ENCODE assay signal across 14 cellular contexts in the genomic region with DNA sequence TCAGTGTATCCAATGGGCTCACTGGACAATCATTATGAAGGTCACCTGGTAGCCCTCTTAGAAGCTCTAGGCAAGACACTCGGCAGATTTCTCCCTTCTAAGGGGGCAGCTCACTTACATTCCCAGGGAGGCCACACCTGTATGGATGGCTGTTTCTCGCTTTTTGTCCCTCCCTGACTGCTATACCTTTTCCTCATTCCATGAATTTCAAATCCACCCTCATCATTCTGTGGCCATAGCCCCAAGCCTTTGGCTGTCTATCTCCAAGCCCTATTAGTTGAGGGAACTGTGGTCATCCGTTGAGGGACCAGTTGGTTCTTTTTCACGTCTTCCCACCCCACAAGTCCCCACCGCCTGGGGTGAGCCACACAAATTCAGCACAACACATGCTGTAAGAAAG.
"Had no signal": no experiment of that assay in that cellular context is flagged by ENCODE, and none has a peak within 500 bp of the region (broad histone marks: within the 10 kb centered on the region; RNA-seq: fewer than 3 reads in every experiment).

No MANE protein-coding gene starts in this region.

- H3K27me3 ChIP-seq: ascending aorta, thyroid gland had no signal

- H3K27me3 Mint-ChIP-seq: activated naive CD4-positive, alpha-beta T cell treated with anti-CD3 and anti-CD28 coated beads, Interleukin-2, amount 50 U/mL, for 24 hours; memory B cell had no signal

- H3K36me3 Mint-ChIP-seq: activated naive CD4-positive, alpha-beta T cell treated with anti-CD3 and anti-CD28 coated beads, Interleukin-2, amount 50 U/mL, for 24 hours; memory B cell; naive thymus-derived CD8-positive, alpha-beta T cell had no signal

- H3K27ac ChIP-seq: ascending aorta, thyroid gland had no signal

- H3K4me3 Mint-ChIP-seq: activated naive CD4-positive, alpha-beta T cell treated with anti-CD3 and anti-CD28 coated beads, Interleukin-2, amount 50 U/mL, for 24 hours; memory B cell; naive thymus-derived CD8-positive, alpha-beta T cell had no signal

- H3K36me3 ChIP-seq: ascending aorta had no signal

- H3K4me3 ChIP-seq: ascending aorta, smooth muscle cell, thyroid gland had no signal

- DNase-seq: activated CD4-positive, alpha-beta T cell treated with anti-CD3 and anti-CD28 coated beads, Interleukin-2, amount 50 U/mL, for 1 hour; activated CD4-positive, CD25-positive, alpha-beta regulatory T cell treated with anti-CD3 and anti-CD28 coated beads, Interleukin-2, amount 50 U/mL, for 72 hours; activated gamma-delta T cell; effector CD8-positive, alpha-beta T cell; foreskin fibroblast; naive thymus-derived CD8-positive, alpha-beta T cell; stimulated activated naive CD4-positive, alpha-beta T cell had no signal

- H3K9me3 ChIP-seq: ascending aorta, thyroid gland had no signal

- H3K4me1 ChIP-seq: ascending aorta, thyroid gland had no signal

- H3K27ac Mint-ChIP-seq: activated naive CD4-positive, alpha-beta T cell treated with anti-CD3 and anti-CD28 coated beads, Interleukin-2, amount 50 U/mL, for 24 hours; memory B cell; naive thymus-derived CD8-positive, alpha-beta T cell had no signal

- H3K4me1 Mint-ChIP-seq: activated naive CD4-positive, alpha-beta T cell treated with anti-CD3 and anti-CD28 coated beads, Interleukin-2, amount 50 U/mL, for 24 hours; memory B cell; naive thymus-derived CD8-positive, alpha-beta T cell had no signal

- ATAC-seq: left lobe of liver; naive thymus-derived CD8-positive, alpha-beta T cell; sciatic nerve had no signal

- H3K9me3 Mint-ChIP-seq: activated naive CD4-positive, alpha-beta T cell treated with anti-CD3 and anti-CD28 coated beads, Interleukin-2, amount 50 U/mL, for 24 hours; memory B cell; naive thymus-derived CD8-positive, alpha-beta T cell had no signal
